8 cellular contexts compared by ENCODE assay signal in the genomic region with DNA sequence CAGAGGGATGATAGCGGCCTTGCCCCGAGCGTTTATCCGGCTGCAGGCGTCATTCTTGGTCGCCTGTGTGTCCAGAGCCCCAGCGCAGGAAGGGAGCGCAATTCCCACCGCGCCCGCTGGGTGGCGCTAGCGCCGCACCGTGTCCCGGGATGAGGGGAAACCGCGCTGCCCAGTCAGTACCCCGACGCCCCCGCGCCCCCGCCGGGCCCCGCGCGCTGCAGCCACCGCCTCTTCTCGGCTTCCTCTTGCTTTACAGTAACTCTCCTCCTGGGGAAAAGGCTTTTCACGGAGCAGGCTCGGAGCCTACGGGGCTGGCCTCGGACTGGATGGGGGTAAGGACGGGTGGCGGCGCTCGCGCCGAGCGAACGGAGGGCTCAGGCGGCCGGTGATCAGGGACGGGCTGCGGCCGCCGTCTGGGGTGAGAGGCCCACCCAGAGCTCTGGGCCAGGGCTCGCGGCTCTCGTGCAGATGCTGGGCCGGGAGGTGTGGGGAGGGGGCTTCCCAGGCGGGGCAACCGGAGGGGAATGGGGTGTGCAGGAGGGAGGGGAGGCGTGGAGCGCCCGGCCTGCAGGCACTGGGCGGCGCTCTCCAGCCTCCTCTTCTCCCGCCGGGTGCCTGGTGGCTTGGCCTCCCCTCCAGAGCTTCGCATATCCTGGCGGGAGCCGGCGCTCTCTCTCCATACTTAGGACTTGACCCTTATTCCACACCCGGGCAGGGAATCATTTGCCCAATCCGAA. TPM values are rescaled to one million over a fixed set of nuclear protein-coding genes. Genes with fewer than 3 reads are reported as not detected.
DNase-seq lines count a peak whose midpoint lies in the region; ATAC-seq, FAIRE-seq and TF ChIP-seq lines count a peak whose summit lies in the region.

No MANE protein-coding gene starts in this region.

- peak overlapping the region; percentile 58 for H3K27ac Mint-ChIP-seq in activated naive CD8-positive, alpha-beta T cell

- intact Hi-C loops in Right ventricle myocardium inferior (cut with DNase I) (loop anchor here (1.0 to 10.0 kb wide), 3 partner anchors 182 to 460 kb away; a partner anchor contains a TSS), ovary (cut with DNase I) (loop anchor here (1.0 to 5.0 kb wide), 6 partner anchors 210 to 465 kb away; no protein-coding TSS in a partner anchor), thyroid gland (cut with DNase I) (loop anchor here (2.0 to 5.0 kb wide), 2 partner anchors 210 to 460 kb away; no protein-coding TSS in a partner anchor)

- H3K27me3 ChIP-seq in ovary (no peaks in the 10 kb centered on the region), thyroid gland (no peaks in the 10 kb centered on the region)

- no peaks in the 10 kb centered on the region for H3K9me3 ChIP-seq in SK-N-MC (ENCODE audit: low read depth, low read length)
- H3K9me3 ChIP-seq in ovary, result no peaks in the 10 kb centered on the region
- H3K9me3 ChIP-seq in thyroid gland, result no peaks in the 10 kb centered on the region

- in situ Hi-C loops in G401 (cut with HindIII; ENCODE audit: low sequenced_read_pairs), result no loop called here

- H3K36me3 ChIP-seq in SK-N-MC (ENCODE audit: insufficient read depth, low read length) (no peaks in the 10 kb centered on the region), ovary (no peaks in the 10 kb centered on the region), thyroid gland (no peaks in the 10 kb centered on the region)

- no peaks in the 10 kb centered on the region for H3K27me3 Mint-ChIP-seq in activated naive CD8-positive, alpha-beta T cell

- H3K4me3 Mint-ChIP-seq in activated naive CD8-positive, alpha-beta T cell, result peak overlapping the region; percentile 92

- H3K4me1 ChIP-seq in ovary (ENCODE audit: insufficient read depth), result peaks cover under 1% of the 10 kb centered on the region
- peaks cover 5 to 14% of the 10 kb centered on the region in 2 donors for H3K4me1 ChIP-seq in thyroid gland

- WGBS in ovary, 3 donors, result 0 to 1% (median 1%) methylated on average over 52 to 66 of the region's 66 CpGs
- WGBS in thyroid gland, 2 donors, result 1% methylated on average over 21 of the region's 66 CpGs; no CpG with 5 or more reads in 1 of the 2 donors

- ATAC-seq in Right ventricle myocardium inferior, result peak; percentile 92

- H3K9me3 Mint-ChIP-seq in activated naive CD8-positive, alpha-beta T cell (ENCODE audit: low read depth), result no peaks in the 10 kb centered on the region

- no peak for TF ChIP-seq EP300 in ovary (IDR thresholded peaks at IDR 0.05)

- TF ChIP-seq CTCF in LNCAP (IDR thresholded peaks at IDR 0.05) (peak; percentile 100), ovary (IDR thresholded peaks at IDR 0.05) (peak; percentile 93 to 99 (median 93)), thyroid gland (IDR thresholded peaks at IDR 0.05) (peak; percentile 88 to 98 (median 96))

- no peak for FAIRE-seq in H54 (lab: Jason Lieb, UNC)

- DNase-seq in G401 (ENCODE audit: low spot score) (peak; percentile 78), H54 (ENCODE audit: insufficient read length, low spot score) (peak; percentile 79), SK-N-MC (ENCODE audit: low read depth, low spot score) (no peak), Right ventricle myocardium inferior (ENCODE audit: missing footprints) (peak; percentile 90), ovary (peak; percentile 81 to 95 (median 91)), thyroid gland (peak; percentile 87)

- H3K27ac ChIP-seq in SK-N-MC (no peak overlapping the region), ovary (peak overlapping the region in 1 of 2 donors; percentile 63), thyroid gland (peak overlapping the region; percentile 33 to 80 (median 79))

- peaks cover 2% of the 10 kb centered on the region for H3K36me3 Mint-ChIP-seq in activated naive CD8-positive, alpha-beta T cell

- TF ChIP-seq POLR2A in H54 (IDR thresholded peaks at IDR 0.05; ENCODE audit: low read depth, low read length) (peak; percentile 34; the same call in 1 of the 2 replicates), ovary (IDR thresholded peaks at IDR 0.05) (no peak), thyroid gland (IDR thresholded peaks at IDR 0.05) (no peak)

- peaks cover 4% of the 10 kb centered on the region for H3K4me1 Mint-ChIP-seq in activated naive CD8-positive, alpha-beta T cell (ENCODE audit: low read depth)

- H3K9ac ChIP-seq in SK-N-MC (ENCODE audit: insufficient read length), result peak overlapping the region; percentile 69

- H3K4me3 ChIP-seq in SK-N-MC, result peak overlapping the region; percentile 96
- H3K4me3 ChIP-seq in ovary, result peak overlapping the region; percentile 81
- H3K4me3 ChIP-seq in thyroid gland (replicated peaks in 1 of 3), result peak overlapping the region; percentile 33 to 82 (median 60)

RNA-seq across cellular contexts. Expression of a gene that starts 29.8 kb away (rescaled TPM):
- not detected in 2 replicates for total RNA-seq in G401 (2014; rRNA removed; shearing (Covaris generic))
- total RNA-seq in Right ventricle myocardium inferior (not detected), ovary (not detected), thyroid gland (not detected)
- not detected for polyA plus RNA-seq in ovary

RNA-seq across cellular contexts. Expression of a gene that starts 46.0 kb away (rescaled TPM):
- total RNA-seq in G401 (2014; rRNA removed; shearing (Covaris generic)), result not detected in 2 replicates
- total RNA-seq in Right ventricle myocardium inferior (not detected), ovary (not detected), thyroid gland (not detected)
- not detected for polyA plus RNA-seq in ovary
